ENCODE assay signal across 1 cellular context in the genomic region with DNA sequence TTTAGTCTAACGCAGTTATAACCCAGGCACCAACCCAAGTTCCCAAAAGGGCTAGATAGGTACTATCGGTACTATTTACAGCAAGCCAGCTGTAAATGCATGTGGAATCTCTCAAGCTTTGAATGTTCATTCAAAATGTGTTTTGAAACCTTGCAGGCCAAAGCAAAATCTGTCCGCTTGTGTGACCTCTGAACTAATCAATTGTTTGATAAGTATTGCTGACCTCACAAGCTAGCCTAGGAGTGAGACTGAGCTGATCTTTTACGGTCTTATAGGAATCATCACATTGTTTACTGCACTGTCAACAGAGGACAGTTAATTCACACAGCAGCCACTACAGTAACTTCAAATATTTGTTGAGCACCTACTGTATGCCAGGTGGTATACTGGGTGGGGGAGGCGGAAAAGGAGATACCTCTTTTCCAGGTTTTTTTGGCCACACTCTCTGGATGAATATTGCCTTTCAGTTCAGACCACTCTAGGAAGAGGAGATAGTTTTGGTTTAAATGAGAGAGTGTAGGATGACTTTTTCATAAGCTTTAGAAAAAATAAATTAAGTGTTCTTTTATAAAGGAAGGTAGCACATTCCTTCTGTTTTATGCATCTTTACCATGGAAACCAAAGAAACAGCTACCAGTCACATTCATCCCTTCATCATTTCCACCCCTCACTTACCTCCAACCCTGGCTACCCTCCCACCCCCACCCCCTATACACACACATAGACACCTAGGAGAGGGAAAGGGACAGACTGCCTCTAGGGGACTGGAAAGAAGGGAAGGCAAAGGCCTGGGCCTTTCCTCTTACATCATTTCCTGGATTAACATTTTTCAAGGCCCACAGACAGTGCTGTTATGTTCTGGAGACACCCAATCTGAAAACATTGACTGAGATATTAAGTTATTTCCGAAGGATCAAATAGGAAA.
A peak's percentile ranks its signal among the peaks of the same experiment; 100 is the strongest.
TF ChIP-seq lines count a peak whose summit lies in the region.

No MANE protein-coding gene starts in this region.

TF ChIP-seq in HEK293, 187 proteins besides CTCF, POLR2A, EP300 and RAD21 (continued from another document and continues in another):
- TF ChIP-seq, protein P1, sequence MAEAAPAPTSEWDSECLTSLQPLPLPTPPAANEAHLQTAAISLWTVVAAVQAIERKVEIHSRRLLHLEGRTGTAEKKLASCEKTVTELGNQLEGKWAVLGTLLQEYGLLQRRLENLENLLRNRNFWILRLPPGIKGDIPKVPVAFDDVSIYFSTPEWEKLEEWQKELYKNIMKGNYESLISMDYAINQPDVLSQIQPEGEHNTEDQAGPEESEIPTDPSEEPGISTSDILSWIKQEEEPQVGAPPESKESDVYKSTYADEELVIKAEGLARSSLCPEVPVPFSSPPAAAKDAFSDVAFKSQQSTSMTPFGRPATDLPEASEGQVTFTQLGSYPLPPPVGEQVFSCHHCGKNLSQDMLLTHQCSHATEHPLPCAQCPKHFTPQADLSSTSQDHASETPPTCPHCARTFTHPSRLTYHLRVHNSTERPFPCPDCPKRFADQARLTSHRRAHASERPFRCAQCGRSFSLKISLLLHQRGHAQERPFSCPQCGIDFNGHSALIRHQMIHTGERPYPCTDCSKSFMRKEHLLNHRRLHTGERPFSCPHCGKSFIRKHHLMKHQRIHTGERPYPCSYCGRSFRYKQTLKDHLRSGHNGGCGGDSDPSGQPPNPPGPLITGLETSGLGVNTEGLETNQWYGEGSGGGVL (tag by site-specific recombination; IDR thresholded peaks at IDR 0.05): peak; percentile 74
- TF ChIP-seq, protein P2, sequence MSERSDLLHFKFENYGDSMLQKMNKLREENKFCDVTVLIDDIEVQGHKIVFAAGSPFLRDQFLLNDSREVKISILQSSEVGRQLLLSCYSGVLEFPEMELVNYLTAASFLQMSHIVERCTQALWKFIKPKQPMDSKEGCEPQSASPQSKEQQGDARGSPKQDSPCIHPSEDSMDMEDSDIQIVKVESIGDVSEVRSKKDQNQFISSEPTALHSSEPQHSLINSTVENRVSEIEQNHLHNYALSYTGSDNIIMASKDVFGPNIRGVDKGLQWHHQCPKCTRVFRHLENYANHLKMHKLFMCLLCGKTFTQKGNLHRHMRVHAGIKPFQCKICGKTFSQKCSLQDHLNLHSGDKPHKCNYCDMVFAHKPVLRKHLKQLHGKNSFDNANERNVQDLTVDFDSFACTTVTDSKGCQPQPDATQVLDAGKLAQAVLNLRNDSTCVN (tag by site-specific recombination; optimal IDR thresholded peaks at IDR 0.05): no peak
- TF ChIP-seq ZBTB17 (tag by site-specific recombination; IDR thresholded peaks at IDR 0.05) (no peak), KLF9 (tag by site-specific recombination; IDR thresholded peaks at IDR 0.05; ENCODE audit: low read depth) (no peak), ZBTB1 (tag by site-specific recombination; IDR thresholded peaks at IDR 0.05) (no peak), ZNF10 (tag by site-specific recombination; IDR thresholded peaks at IDR 0.05) (no peak), ZNF843 (tag by site-specific recombination; IDR thresholded peaks at IDR 0.05) (no peak), SP2 (tag by site-specific recombination; IDR thresholded peaks at IDR 0.05) (peak; percentile 37), ZNF629 (tag by site-specific recombination; IDR thresholded peaks at IDR 0.05) (peak; percentile 30; the same call in 1 of the 2 replicates), ZNF146 (tag by site-specific recombination; IDR thresholded peaks at IDR 0.05) (no peak), ZBTB8A (tag by site-specific recombination; IDR thresholded peaks at IDR 0.05) (no peak), ZNF2 (tag by site-specific recombination; IDR thresholded peaks at IDR 0.05) (no peak), GLIS2 (tag by site-specific recombination; IDR thresholded peaks at IDR 0.05) (no peak), ZFP41 (tag by site-specific recombination; IDR thresholded peaks at IDR 0.05; ENCODE audit: borderline replicate concordance) (no peak), ZNF394 (tag by site-specific recombination; IDR thresholded peaks at IDR 0.05; ENCODE audit: borderline replicate concordance) (no peak), ATF2 (tag by site-specific recombination; IDR thresholded peaks at IDR 0.05; ENCODE audit: low read depth) (no peak), ZNF837 (tag by site-specific recombination; IDR thresholded peaks at IDR 0.05) (no peak), AEBP2 (tag by site-specific recombination; IDR thresholded peaks at IDR 0.05; ENCODE audit: borderline replicate concordance) (no peak), ZNF510 (tag by site-specific recombination; IDR thresholded peaks at IDR 0.05; ENCODE audit: insufficient replicate concordance) (no peak), ZSCAN23 (tag by site-specific recombination; IDR thresholded peaks at IDR 0.05) (no peak), ZNF791 (tag by site-specific recombination; IDR thresholded peaks at IDR 0.05) (no peak), ZNF792 (tag by site-specific recombination; IDR thresholded peaks at IDR 0.05) (0 out of 2 replicates have a peak, but pooled peaks have one; percentile 47), ZBTB44 (tag by site-specific recombination; IDR thresholded peaks at IDR 0.05) (no peak), ZNF239 (tag by site-specific recombination; IDR thresholded peaks at IDR 0.05) (no peak), ZNF416 (tag by site-specific recombination; IDR thresholded peaks at IDR 0.05) (no peak), ZNF664 (tag by site-specific recombination; IDR thresholded peaks at IDR 0.05) (peak; percentile 90), EGR2 (tag by site-specific recombination; IDR thresholded peaks at IDR 0.05; ENCODE audit: low read depth) (no peak), ZNF248 (tag by site-specific recombination; IDR thresholded peaks at IDR 0.05) (no peak), ZNF580 (tag by site-specific recombination; IDR thresholded peaks at IDR 0.05) (no peak), ZNF354C (tag by site-specific recombination; IDR thresholded peaks at IDR 0.05; ENCODE audit: borderline replicate concordance, low read depth) (no peak), ZNF692 (tag by site-specific recombination; IDR thresholded peaks at IDR 0.05) (no peak), MYNN (tag by site-specific recombination; IDR thresholded peaks at IDR 0.05; ENCODE audit: borderline replicate concordance) (no peak)
- TF ChIP-seq, protein P3, sequence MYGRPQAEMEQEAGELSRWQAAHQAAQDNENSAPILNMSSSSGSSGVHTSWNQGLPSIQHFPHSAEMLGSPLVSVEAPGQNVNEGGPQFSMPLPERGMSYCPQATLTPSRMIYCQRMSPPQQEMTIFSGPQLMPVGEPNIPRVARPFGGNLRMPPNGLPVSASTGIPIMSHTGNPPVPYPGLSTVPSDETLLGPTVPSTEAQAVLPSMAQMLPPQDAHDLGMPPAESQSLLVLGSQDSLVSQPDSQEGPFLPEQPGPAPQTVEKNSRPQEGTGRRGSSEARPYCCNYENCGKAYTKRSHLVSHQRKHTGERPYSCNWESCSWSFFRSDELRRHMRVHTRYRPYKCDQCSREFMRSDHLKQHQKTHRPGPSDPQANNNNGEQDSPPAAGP (tag by site-specific recombination; IDR thresholded peaks at IDR 0.05): no peak
- TF ChIP-seq, protein P4, sequence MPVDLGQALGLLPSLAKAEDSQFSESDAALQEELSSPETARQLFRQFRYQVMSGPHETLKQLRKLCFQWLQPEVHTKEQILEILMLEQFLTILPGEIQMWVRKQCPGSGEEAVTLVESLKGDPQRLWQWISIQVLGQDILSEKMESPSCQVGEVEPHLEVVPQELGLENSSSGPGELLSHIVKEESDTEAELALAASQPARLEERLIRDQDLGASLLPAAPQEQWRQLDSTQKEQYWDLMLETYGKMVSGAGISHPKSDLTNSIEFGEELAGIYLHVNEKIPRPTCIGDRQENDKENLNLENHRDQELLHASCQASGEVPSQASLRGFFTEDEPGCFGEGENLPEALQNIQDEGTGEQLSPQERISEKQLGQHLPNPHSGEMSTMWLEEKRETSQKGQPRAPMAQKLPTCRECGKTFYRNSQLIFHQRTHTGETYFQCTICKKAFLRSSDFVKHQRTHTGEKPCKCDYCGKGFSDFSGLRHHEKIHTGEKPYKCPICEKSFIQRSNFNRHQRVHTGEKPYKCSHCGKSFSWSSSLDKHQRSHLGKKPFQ (tag by site-specific recombination; IDR thresholded peaks at IDR 0.05): no peak
- TF ChIP-seq, protein P5, sequence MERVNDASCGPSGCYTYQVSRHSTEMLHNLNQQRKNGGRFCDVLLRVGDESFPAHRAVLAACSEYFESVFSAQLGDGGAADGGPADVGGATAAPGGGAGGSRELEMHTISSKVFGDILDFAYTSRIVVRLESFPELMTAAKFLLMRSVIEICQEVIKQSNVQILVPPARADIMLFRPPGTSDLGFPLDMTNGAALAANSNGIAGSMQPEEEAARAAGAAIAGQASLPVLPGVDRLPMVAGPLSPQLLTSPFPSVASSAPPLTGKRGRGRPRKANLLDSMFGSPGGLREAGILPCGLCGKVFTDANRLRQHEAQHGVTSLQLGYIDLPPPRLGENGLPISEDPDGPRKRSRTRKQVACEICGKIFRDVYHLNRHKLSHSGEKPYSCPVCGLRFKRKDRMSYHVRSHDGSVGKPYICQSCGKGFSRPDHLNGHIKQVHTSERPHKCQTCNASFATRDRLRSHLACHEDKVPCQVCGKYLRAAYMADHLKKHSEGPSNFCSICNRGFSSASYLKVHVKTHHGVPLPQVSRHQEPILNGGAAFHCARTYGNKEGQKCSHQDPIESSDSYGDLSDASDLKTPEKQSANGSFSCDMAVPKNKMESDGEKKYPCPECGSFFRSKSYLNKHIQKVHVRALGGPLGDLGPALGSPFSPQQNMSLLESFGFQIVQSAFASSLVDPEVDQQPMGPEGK (tag by site-specific recombination; IDR thresholded peaks at IDR 0.05): peak; percentile 60; the same call in 1 of the 2 replicates
- TF ChIP-seq, protein P6, sequence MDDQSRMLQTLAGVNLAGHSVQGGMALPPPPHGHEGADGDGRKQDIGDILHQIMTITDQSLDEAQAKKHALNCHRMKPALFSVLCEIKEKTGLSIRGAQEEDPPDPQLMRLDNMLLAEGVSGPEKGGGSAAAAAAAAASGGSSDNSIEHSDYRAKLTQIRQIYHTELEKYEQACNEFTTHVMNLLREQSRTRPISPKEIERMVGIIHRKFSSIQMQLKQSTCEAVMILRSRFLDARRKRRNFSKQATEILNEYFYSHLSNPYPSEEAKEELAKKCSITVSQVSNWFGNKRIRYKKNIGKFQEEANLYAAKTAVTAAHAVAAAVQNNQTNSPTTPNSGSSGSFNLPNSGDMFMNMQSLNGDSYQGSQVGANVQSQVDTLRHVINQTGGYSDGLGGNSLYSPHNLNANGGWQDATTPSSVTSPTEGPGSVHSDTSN (CRISPR knock-in tag; IDR thresholded peaks at IDR 0.05): no peak
